In the genomic region with DNA sequence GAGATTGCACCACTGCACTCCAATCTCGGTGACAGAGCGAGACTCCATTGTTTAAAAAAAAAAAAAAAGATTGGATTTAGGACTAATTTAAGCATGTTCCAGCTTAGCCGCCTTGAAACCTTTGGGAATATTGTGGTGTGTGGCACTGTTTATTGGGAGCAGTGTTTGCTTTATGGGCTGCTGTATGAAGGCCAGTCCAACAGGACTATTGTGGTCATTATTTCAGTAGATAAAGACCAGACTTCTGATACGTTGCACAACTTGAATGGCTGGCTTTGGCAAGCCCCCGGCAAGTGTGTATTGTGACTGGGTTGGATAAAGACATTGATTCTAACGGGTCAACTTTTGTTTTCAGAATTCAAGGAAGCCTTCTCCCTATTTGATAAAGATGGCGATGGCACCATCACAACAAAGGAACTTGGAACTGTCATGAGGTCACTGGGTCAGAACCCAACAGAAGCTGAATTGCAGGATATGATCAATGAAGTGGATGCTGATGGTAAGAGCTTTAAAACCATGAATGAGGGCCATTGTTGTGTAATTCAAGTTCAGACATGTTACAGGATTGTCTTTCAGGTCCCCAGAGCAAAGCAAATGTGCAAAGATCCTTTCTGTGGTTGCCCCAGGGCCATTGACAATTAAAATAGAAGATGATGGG, we compare ENCODE assay signal across 11 cellular contexts. TPM values are rescaled to one million over a fixed set of nuclear protein-coding genes. Genes with fewer than 3 reads are reported as not detected.
DNase-seq lines count a peak whose midpoint lies in the region; ATAC-seq and TF ChIP-seq lines count a peak whose summit lies in the region.
"Had no signal": no experiment of that assay in that cellular context is flagged by ENCODE, and none has a peak within 500 bp of the region (broad histone marks: within the 10 kb centered on the region; RNA-seq: fewer than 3 reads in every experiment).

No MANE protein-coding gene starts in this region.

- TF ChIP-seq CTCF in gastroesophageal sphincter (IDR thresholded peaks at IDR 0.05) (no peak), stomach (IDR thresholded peaks at IDR 0.05) (no peak), Peyer's patch (IDR thresholded peaks at IDR 0.05) (no peak)

- intact Hi-C loops in activated CD4-positive, alpha-beta memory T cell treated with anti-CD3 and anti-CD28 coated beads for 36 hours (cut with micrococcal nuclease), result no loop called here
- intact Hi-C loops in stomach (cut with DNase I; ENCODE audit: low total_unique reads), result loop anchor here (5.0 to 10.0 kb wide), 2 partner anchors 116 to 294 kb away; no protein-coding TSS in a partner anchor

- POLR2A ChIA-PET in activated CD4-positive, alpha-beta memory T cell treated with anti-CD3 and anti-CD28 coated beads for 36 hours (lab: Charles Lee), result interaction anchor here (6.0 kb wide), 1 partner anchor 17 kb away, joined by 109 read pairs; no protein-coding TSS in a partner anchor

- 48 to 70% methylated on average over 4 to 6 of the region's 7 CpGs for WGBS in gastroesophageal sphincter (ENCODE audit: low coverage in 1 of 2), 2 donors
- 36 to 56% (median 40%) methylated on average over 7 of the region's 7 CpGs for WGBS in stomach, 5 donors

- H3K4me3 Mint-ChIP-seq in activated T-cell treated with anti-CD3 and anti-CD28 coated beads, Interleukin-2, amount 50 U/mL, for 72 hours, result peak overlapping the region; percentile 89 to 93
- H3K4me3 Mint-ChIP-seq in activated CD4-positive, alpha-beta memory T cell treated with anti-CD3 and anti-CD28 coated beads for 36 hours, result peak overlapping the region; percentile 35

- TF ChIP-seq POLR2A in gastroesophageal sphincter (IDR thresholded peaks at IDR 0.05), result no peak
- no peak for TF ChIP-seq POLR2A in stomach (IDR thresholded peaks at IDR 0.05)
- no peak for TF ChIP-seq POLR2A in Peyer's patch (IDR thresholded peaks at IDR 0.05)

- H3K4me1 ChIP-seq in gastroesophageal sphincter (peaks cover 24 to 80% (median 27%) of the 10 kb centered on the region in 3 donors), stomach (peaks cover 31 to 78% (median 57%) of the 10 kb centered on the region in 4 donors), Peyer's patch (peaks cover 0 to 39% (median 4%) of the 10 kb centered on the region in 4 donors)

- H3K36me3 Mint-ChIP-seq in activated T-cell treated with anti-CD3 and anti-CD28 coated beads, Interleukin-2, amount 50 U/mL, for 72 hours (ENCODE audit: insufficient read depth in 2 of 2), result peaks cover 30 to 63% of the 10 kb centered on the region in 2 donors
- peaks cover 72% of the 10 kb centered on the region for H3K36me3 Mint-ChIP-seq in activated CD4-positive, alpha-beta memory T cell treated with anti-CD3 and anti-CD28 coated beads for 36 hours

- peaks cover 61% of the 10 kb centered on the region for H3K4me1 Mint-ChIP-seq in activated T-cell treated with anti-CD3 and anti-CD28 coated beads, Interleukin-2, amount 50 U/mL, for 72 hours (ENCODE audit: low read depth)
- H3K4me1 Mint-ChIP-seq in activated CD4-positive, alpha-beta memory T cell treated with anti-CD3 and anti-CD28 coated beads for 36 hours (ENCODE audit: low read depth), result peaks cover 60% of the 10 kb centered on the region

- CTCF ChIA-PET in activated CD4-positive, alpha-beta memory T cell treated with anti-CD3 and anti-CD28 coated beads for 36 hours (lab: Charles Lee), result interaction anchor here (1.0 to 2.9 kb wide), 7 partner anchors 11 to 357 kb away, joined by 3 to 80 read pairs (median 6); no protein-coding TSS in a partner anchor

- H3K9me3 ChIP-seq in gastroesophageal sphincter (no peaks in the 10 kb centered on the region), stomach (no peaks in the 10 kb centered on the region), Peyer's patch (no peaks in the 10 kb centered on the region)
- H3K9me3 ChIP-seq: breast epithelium, SJSA1 had no signal

- no peak for ATAC-seq in activated T-cell treated with anti-CD3 and anti-CD28 coated beads, Interleukin-2, amount 50 U/mL, for 72 hours (replicated peaks in 1 of 2)
- ATAC-seq in gastroesophageal sphincter (no peak), HG03280 (IDR thresholded peaks at IDR 0.05; ENCODE audit: unreplicated experiment) (no peak), HG03354 (IDR thresholded peaks at IDR 0.05; ENCODE audit: poor library complexity, severe bottlenecking, unreplicated experiment) (no peak)

- no peak overlapping the region for H3K4me3 ChIP-seq in gastroesophageal sphincter
- no peak overlapping the region for H3K4me3 ChIP-seq in stomach
- H3K4me3 ChIP-seq in Peyer's patch, result no peak overlapping the region
- H3K4me3 ChIP-seq: breast epithelium, SJSA1 had no signal

- no peaks in the 10 kb centered on the region for H3K27me3 Mint-ChIP-seq in activated T-cell treated with anti-CD3 and anti-CD28 coated beads, Interleukin-2, amount 50 U/mL, for 72 hours (ENCODE audit: low read depth)
- H3K27me3 Mint-ChIP-seq in activated CD4-positive, alpha-beta memory T cell treated with anti-CD3 and anti-CD28 coated beads for 36 hours, result no peaks in the 10 kb centered on the region

- H3K27me3 ChIP-seq in gastroesophageal sphincter (no peaks in the 10 kb centered on the region), stomach (no peaks in the 10 kb centered on the region), Peyer's patch (no peaks in the 10 kb centered on the region)
- H3K27me3 ChIP-seq: breast epithelium, SJSA1 had no signal

- no peaks in the 10 kb centered on the region for H3K9me3 Mint-ChIP-seq in activated T-cell treated with anti-CD3 and anti-CD28 coated beads, Interleukin-2, amount 50 U/mL, for 72 hours
- no peaks in the 10 kb centered on the region for H3K9me3 Mint-ChIP-seq in activated CD4-positive, alpha-beta memory T cell treated with anti-CD3 and anti-CD28 coated beads for 36 hours

- peak overlapping the region; percentile 91 to 99 (median 94) for H3K27ac ChIP-seq in gastroesophageal sphincter
- peak overlapping the region in 4 of 5 donors; percentile 90 to 98 (median 93) for H3K27ac ChIP-seq in stomach
- H3K27ac ChIP-seq in Peyer's patch, result no peak overlapping the region
- H3K27ac ChIP-seq: SJSA1 had no signal

- H3K36me3 ChIP-seq in gastroesophageal sphincter, result peaks cover 3 to 57% of the 10 kb centered on the region in 2 donors
- peaks cover 57 to 61% (median 60%) of the 10 kb centered on the region in 4 donors for H3K36me3 ChIP-seq in stomach
- H3K36me3 ChIP-seq in Peyer's patch, result peaks cover 0 to 62% (median 0%) of the 10 kb centered on the region in 3 donors

- peak overlapping the region; percentile 78 for H3K27ac Mint-ChIP-seq in activated T-cell treated with anti-CD3 and anti-CD28 coated beads, Interleukin-2, amount 50 U/mL, for 72 hours
- H3K27ac Mint-ChIP-seq in activated CD4-positive, alpha-beta memory T cell treated with anti-CD3 and anti-CD28 coated beads for 36 hours, result peak overlapping the region; percentile 99

- TF ChIP-seq EP300 in gastroesophageal sphincter (IDR thresholded peaks at IDR 0.05) (no peak), stomach (IDR thresholded peaks at IDR 0.05) (no peak)

- no peak for DNase-seq in activated T-cell treated with anti-CD3 and anti-CD28 coated beads, Interleukin-2, amount 50 U/mL, for 72 hours
- no peak for DNase-seq in activated T-cell treated with anti-CD3 and anti-CD28 coated beads for 4 hours
- DNase-seq in activated CD4-positive, alpha-beta memory T cell treated with anti-CD3 and anti-CD28 coated beads for 36 hours, result no peak
- DNase-seq in stomach, result no peak
- DNase-seq in Peyer's patch, result no peak
- DNase-seq: KBM-7 had no signal

RNA-seq across cellular contexts. Expression of gene CALM1, which starts 4.2 kb away (rescaled TPM):
- 100 to 1,000 TPM; 391 to 489 TPM for total RNA-seq in activated T-cell treated with anti-CD3 and anti-CD28 coated beads, Interleukin-2, amount 50 U/mL, for 72 hours
- 100 to 1,000 TPM; 725 to 733 TPM for total RNA-seq in activated CD4-positive, alpha-beta memory T cell treated with anti-CD3 and anti-CD28 coated beads for 36 hours
- total RNA-seq in gastroesophageal sphincter (100 to 1,000 TPM; 425 to 902 (median 829) TPM), stomach (1,000 to 10,000 TPM in 1 of 5 donors, 100 to 1,000 TPM in 4; 213 to 1,126 (median 441) TPM), Peyer's patch (1,000 to 10,000 TPM in 2 of 4 donors, 100 to 1,000 TPM in 2; 407 to 1,329 (median 886) TPM)
- 100 to 1,000 TPM; 278 to 342 (median 327) TPM for polyA plus RNA-seq in stomach

Comparison
In these comparisons a context has a peak if more than half of its experiments do, and no peak if none do; other contexts are left out.
1. H3K27ac ChIP-seq: peak in gastroesophageal sphincter (4 of 4) and stomach (4 of 5); none in Peyer's patch (0 of 4).